17 cellular contexts compared by ENCODE assay signal in genomic region chr15:85711590-85712192, GRCh38.
DNase-seq lines count a peak whose midpoint lies in the region; ATAC-seq, FAIRE-seq and TF ChIP-seq lines count a peak whose summit lies in the region.
"Had no signal": no experiment of that assay in that cellular context is flagged by ENCODE, and none has a peak within 500 bp of the region (broad histone marks: within the 10 kb centered on the region; RNA-seq: fewer than 3 reads in every experiment).

No MANE protein-coding gene starts in this region.

- no peaks in the 10 kb centered on the region for H3K79me2 ChIP-seq in GM23338 (replicated peaks; ENCODE audit: insufficient read depth)

- no peaks in the 10 kb centered on the region for H3K9me3 Mint-ChIP-seq in activated CD4-positive, alpha-beta T cell treated with anti-CD3 and anti-CD28 coated beads, Interleukin-2, amount 10 ng/mL, durations not matched to agents 24 days and 14 days
- H3K9me3 Mint-ChIP-seq in activated naive CD8-positive, alpha-beta T cell treated with anti-CD3 and anti-CD28 coated beads, Interleukin-2, amount 50 U/mL, for 24 hours, result no peaks in the 10 kb centered on the region
- H3K9me3 Mint-ChIP-seq in nephron, result no peaks in the 10 kb centered on the region
- H3K9me3 Mint-ChIP-seq in GM23338, result no peaks in the 10 kb centered on the region
- H3K9me3 Mint-ChIP-seq: dendritic cell treated with granulocyte-macrophage colony-stimulating factor and Interleukin-4, amounts not matched to agents 40 ng/mL and 50 ng/mL, for 4 days had no signal

- no peak for ATAC-seq in activated naive CD8-positive, alpha-beta T cell treated with anti-CD3 and anti-CD28 coated beads, Interleukin-2, amount 50 U/mL, for 24 hours
- no peak for ATAC-seq in GM23338
- ATAC-seq: left cardiac atrium, Panc1 had no signal

- no peak overlapping the region for H3K4me2 ChIP-seq in GM23338

- intact Hi-C loops in activated CD4-positive, alpha-beta T cell treated with anti-CD3 and anti-CD28 coated beads, Interleukin-2, amount 10 ng/mL, durations not matched to agents 24 days and 14 days (cut with micrococcal nuclease), result no loop called here

- FAIRE-seq in GM19239 (lab: Jason Lieb, UNC), result peak; percentile 14
- FAIRE-seq: A204.1 had no signal

- no peak overlapping the region for H3K27ac ChIP-seq in GM23338 (ENCODE audit: low read depth)
- H3K27ac ChIP-seq: prostate gland had no signal

- no peak overlapping the region for H2AFZ ChIP-seq in GM23338

- DNase-seq in activated CD4-positive, alpha-beta T cell treated with anti-CD3 and anti-CD28 coated beads, Interleukin-2, amount 10 ng/mL, durations not matched to agents 24 days and 14 days, result no peak
- no peak for DNase-seq in activated CD4-positive, alpha-beta T cell treated with anti-CD3 and anti-CD28 coated beads, Interleukin-2, amount 50 U/mL, for 48 hours
- DNase-seq in GM19239 (ENCODE audit: insufficient read length, low spot score) (no peak), COLO829 (ENCODE audit: low spot score) (no peak), NCI-H1436 treated with DMSO at 0.1 percent for 48 hours (lab: John Stamatoyannopoulos, UW) (no peak), GM23338 (ENCODE audit: low spot score) (no peak)
- DNase-seq in activated naive CD8-positive, alpha-beta T cell treated with anti-CD3 and anti-CD28 coated beads, Interleukin-2, amount 50 U/mL, for 24 hours, result no peak
- DNase-seq: hippocampal formation, Kasumi-1, left cardiac atrium, NCI-H1694, NCI-H524 had no signal

- no peaks in the 10 kb centered on the region for H3F3A ChIP-seq in GM23338 (replicated peaks; ENCODE audit: low read depth)

- no peaks in the 10 kb centered on the region for H3K9me2 ChIP-seq in GM23338 (ENCODE audit: insufficient read depth)

- H3K27me3 Mint-ChIP-seq in activated CD4-positive, alpha-beta T cell treated with anti-CD3 and anti-CD28 coated beads, Interleukin-2, amount 10 ng/mL, durations not matched to agents 24 days and 14 days, result no peaks in the 10 kb centered on the region
- no peaks in the 10 kb centered on the region for H3K27me3 Mint-ChIP-seq in activated naive CD8-positive, alpha-beta T cell treated with anti-CD3 and anti-CD28 coated beads, Interleukin-2, amount 50 U/mL, for 24 hours
- no peaks in the 10 kb centered on the region for H3K27me3 Mint-ChIP-seq in nephron (ENCODE audit: low read depth)
- no peaks in the 10 kb centered on the region for H3K27me3 Mint-ChIP-seq in GM23338 (ENCODE audit: insufficient read depth, low read depth, poor library complexity)
- H3K27me3 Mint-ChIP-seq: dendritic cell treated with granulocyte-macrophage colony-stimulating factor and Interleukin-4, amounts not matched to agents 40 ng/mL and 50 ng/mL, for 4 days had no signal

- peaks cover 59% of the 10 kb centered on the region for H3K36me3 Mint-ChIP-seq in activated CD4-positive, alpha-beta T cell treated with anti-CD3 and anti-CD28 coated beads, Interleukin-2, amount 10 ng/mL, durations not matched to agents 24 days and 14 days (ENCODE audit: low read depth)
- H3K36me3 Mint-ChIP-seq in activated naive CD8-positive, alpha-beta T cell treated with anti-CD3 and anti-CD28 coated beads, Interleukin-2, amount 50 U/mL, for 24 hours (ENCODE audit: low read depth), result peaks cover 57% of the 10 kb centered on the region
- H3K36me3 Mint-ChIP-seq in nephron (ENCODE audit: low read depth) (peaks cover 65% of the 10 kb centered on the region), GM23338 (ENCODE audit: low read depth) (peaks cover 21% of the 10 kb centered on the region)

- H3K36me3 ChIP-seq in GM23338 (ENCODE audit: insufficient read depth), result no peaks in the 10 kb centered on the region; the same call in 1 of the 2 replicates

- H3K27ac Mint-ChIP-seq in activated CD4-positive, alpha-beta T cell treated with anti-CD3 and anti-CD28 coated beads, Interleukin-2, amount 10 ng/mL, durations not matched to agents 24 days and 14 days, result peak overlapping the region; percentile 66
- peak overlapping the region; percentile 61 for H3K27ac Mint-ChIP-seq in activated naive CD8-positive, alpha-beta T cell treated with anti-CD3 and anti-CD28 coated beads, Interleukin-2, amount 50 U/mL, for 24 hours
- H3K27ac Mint-ChIP-seq in nephron (peak overlapping the region; percentile 45 to 56 (median 50)), GM23338 (no peak overlapping the region)

- H3K4me3 ChIP-seq in GM23338, result no peak overlapping the region
- H3K4me3 ChIP-seq: prostate gland had no signal

- no peaks in the 10 kb centered on the region for H3K27me3 ChIP-seq in GM23338 (ENCODE audit: insufficient read depth)

- H3K4me1 ChIP-seq in GM23338 (ENCODE audit: insufficient read depth), result no peaks in the 10 kb centered on the region; the same call in 1 of the 2 replicates
- H3K4me1 ChIP-seq: prostate gland had no signal

- H3K4me3 Mint-ChIP-seq in activated CD4-positive, alpha-beta T cell treated with anti-CD3 and anti-CD28 coated beads, Interleukin-2, amount 10 ng/mL, durations not matched to agents 24 days and 14 days, result peak overlapping the region; percentile 59
- H3K4me3 Mint-ChIP-seq in activated naive CD8-positive, alpha-beta T cell treated with anti-CD3 and anti-CD28 coated beads, Interleukin-2, amount 50 U/mL, for 24 hours, result no peak overlapping the region
- H3K4me3 Mint-ChIP-seq in nephron, result no peak overlapping the region
- H3K4me3 Mint-ChIP-seq in GM23338, result no peak overlapping the region
- H3K4me3 Mint-ChIP-seq: dendritic cell treated with granulocyte-macrophage colony-stimulating factor and Interleukin-4, amounts not matched to agents 40 ng/mL and 50 ng/mL, for 4 days had no signal

- no peak for TF ChIP-seq CTCF in nephron (IDR thresholded peaks at IDR 0.05; ENCODE audit: unreplicated experiment in 3 of 3)
- TF ChIP-seq CTCF in GM23338 (conservative IDR thresholded peaks at IDR 0.05; ENCODE audit: low read depth in 2 of 2), result no peak

- H4K20me1 ChIP-seq in GM23338 (replicated peaks; ENCODE audit: insufficient read depth), result peaks cover 4% of the 10 kb centered on the region; the same call in 1 of the 2 replicates

- H3K4me1 Mint-ChIP-seq in activated CD4-positive, alpha-beta T cell treated with anti-CD3 and anti-CD28 coated beads, Interleukin-2, amount 10 ng/mL, durations not matched to agents 24 days and 14 days, result peaks cover 46% of the 10 kb centered on the region
- H3K4me1 Mint-ChIP-seq in activated naive CD8-positive, alpha-beta T cell treated with anti-CD3 and anti-CD28 coated beads, Interleukin-2, amount 50 U/mL, for 24 hours, result peaks cover 63% of the 10 kb centered on the region
- peaks cover 33% of the 10 kb centered on the region for H3K4me1 Mint-ChIP-seq in nephron
- H3K4me1 Mint-ChIP-seq in GM23338, result peaks cover 11% of the 10 kb centered on the region

TF ChIP-seq in GM23338, 12 proteins besides CTCF, POLR2A, EP300 and RAD21 (continues in another document):
- TF ChIP-seq EZH2phosphoT487 (IDR thresholded peaks at IDR 0.05; ENCODE audit: unreplicated experiment) (no peak), JUNB (IDR thresholded peaks at IDR 0.05; ENCODE audit: unreplicated experiment) (no peak), EZH2 (IDR thresholded peaks at IDR 0.05; ENCODE audit: low read depth, unreplicated experiment) (no peak), ETS1 (IDR thresholded peaks at IDR 0.05) (no peak), NANOG (IDR thresholded peaks at IDR 0.05; ENCODE audit: borderline replicate concordance) (no peak), POLR2AphosphoS5 (IDR thresholded peaks at IDR 0.05; ENCODE audit: low read depth) (no peak), ZNF331 (CRISPR knock-in tag; IDR thresholded peaks at IDR 0.05; ENCODE audit: low read depth) (no peak), ZNF114 (CRISPR knock-in tag; IDR thresholded peaks at IDR 0.05) (no peak), CREB1 (CRISPR knock-in tag; IDR thresholded peaks at IDR 0.05; ENCODE audit: low read depth) (no peak)
